In genomic region chr3:149771652-149772271, GRCh38 we compare ENCODE assay signal across 1 cellular context.
TF ChIP-seq lines count a peak whose summit lies in the region.

No MANE protein-coding gene starts in this region.

TF ChIP-seq in endothelial cell of umbilical vein, 7 proteins besides CTCF, POLR2A, EP300 and RAD21:
- TF ChIP-seq POLR2AphosphoS5 (IDR thresholded peaks at IDR 0.05; ENCODE audit: insufficient read depth, low read depth, low read length): no peak
